In genomic region chr1:39082140-39082799, GRCh38 we compare ENCODE assay signal across 8 cellular contexts. TPM values are rescaled to one million over a fixed set of nuclear protein-coding genes. Genes with fewer than 3 reads are reported as not detected.
DNase-seq lines count a peak whose midpoint lies in the region; ATAC-seq and TF ChIP-seq lines count a peak whose summit lies in the region.

No MANE protein-coding gene starts in this region.

- intact Hi-C loops in heart right ventricle (cut with DNase I) (loop anchor here in 4 of 10 donors (10.0 kb wide), 3 partner anchors 207 to 227 kb away; partner anchors contain the start of genes MYCBP (in 1 of the 4) and RRAGC (in 1 of the 4)), left ventricle myocardium superior (cut with micrococcal nuclease) (no loop called here), uterus (cut with DNase I; ENCODE audit: low total_unique reads) (no loop called here)

- H3K36me3 ChIP-seq in heart right ventricle, result no peaks in the 10 kb centered on the region
- H3K36me3 ChIP-seq in mesodermal cell (ENCODE audit: control insufficient read depth, insufficient read depth, low read length), result no peaks in the 10 kb centered on the region
- no peaks in the 10 kb centered on the region for H3K36me3 ChIP-seq in uterus

- H3K4me3 ChIP-seq in heart right ventricle (peak overlapping the region; percentile 27 to 68 (median 56)), cardiac fibroblast (replicated peaks in 1 of 2; ENCODE audit: low read depth in 2 of 2, low read length in 2 of 2) (peak overlapping the region; percentile 32 to 55), mesodermal cell (ENCODE audit: extremely low read depth, insufficient read depth, low read length, poor library complexity, severe bottlenecking) (peak overlapping the region; percentile 44), uterus (peak overlapping the region; percentile 24 to 67)

- H3K27ac ChIP-seq in heart right ventricle, result no peak overlapping the region
- H3K27ac ChIP-seq in mesodermal cell (ENCODE audit: low read depth, low read length, severe bottlenecking), result no peak overlapping the region
- H3K27ac ChIP-seq in uterus, result peak overlapping the region in 1 of 2 donors; percentile 8

- WGBS in heart right ventricle, 2 donors, result 33 to 34% methylated on average over 17 of the region's 17 CpGs
- 18 to 20% methylated on average over 12 to 16 of the region's 17 CpGs for WGBS in mesodermal cell (ENCODE audit: insufficient coverage in 2 of 2), 2 experiments

- H3K9me3 ChIP-seq in heart right ventricle (no peaks in the 10 kb centered on the region), mesodermal cell (ENCODE audit: control insufficient read depth, low read length) (no peaks in the 10 kb centered on the region), uterus (no peaks in the 10 kb centered on the region)

- TF ChIP-seq POLR2A in uterus (IDR thresholded peaks at IDR 0.05), result no peak

- peaks cover 0 to 43% (median 8%) of the 10 kb centered on the region in 7 donors for H3K27me3 ChIP-seq in heart right ventricle
- no peaks in the 10 kb centered on the region for H3K27me3 ChIP-seq in uterus

- TF ChIP-seq CTCF in heart right ventricle (IDR thresholded peaks at IDR 0.05) (no peak), cardiac fibroblast (IDR thresholded peaks at IDR 0.05; ENCODE audit: low read depth, low read length) (no peak), uterus (IDR thresholded peaks at IDR 0.05) (no peak)

- no peak for ATAC-seq in heart right ventricle
- no peak for ATAC-seq in left ventricle myocardium superior
- ATAC-seq in HG03159 (IDR thresholded peaks at IDR 0.05; ENCODE audit: unreplicated experiment), result no peak

- H3K4me1 ChIP-seq in heart right ventricle (peaks cover 5 to 27% (median 21%) of the 10 kb centered on the region in 9 donors), mesodermal cell (ENCODE audit: control insufficient read depth, insufficient read depth, low read length, poor library complexity, severe bottlenecking) (peaks cover 9% of the 10 kb centered on the region), uterus (peaks cover 0 to 5% of the 10 kb centered on the region in 2 donors)

- no peak for DNase-seq in heart right ventricle
- no peak for DNase-seq in left ventricle myocardium superior
- no peak for DNase-seq in cardiac fibroblast (ENCODE audit: low read depth in 2 of 2)
- DNase-seq in uterus, result no peak
- DNase-seq in NCI-H2081 treated with DMSO at 0.1 percent for 48 hours (lab: John Stamatoyannopoulos, UW), result no peak
- no peak for DNase-seq in effector CD4-positive, alpha-beta T cell

RNA-seq across cellular contexts. Expression of gene NDUFS5, which starts 56.1 kb away (rescaled TPM):
- total RNA-seq in heart right ventricle (100 to 1,000 TPM; 303 to 646 (median 513) TPM), left ventricle myocardium superior (782 TPM), uterus (100 to 1,000 TPM; 122 to 659 (median 361) TPM)
- polyA plus RNA-seq in heart right ventricle, result 1,000 to 10,000 TPM; 1,540 to 6,035 TPM
- polyA plus RNA-seq in mesodermal cell (2013, experiment 1 of 2), result 433 TPM
- polyA plus RNA-seq in mesodermal cell (2013, experiment 2 of 2), result 442 TPM
